In genomic region chr12:71710276-71711125, GRCh38 we compare ENCODE assay signal across 10 cellular contexts. TPM values are rescaled to one million over a fixed set of nuclear protein-coding genes. Genes with fewer than 3 reads are reported as not detected.
DNase-seq lines count a peak whose midpoint lies in the region; TF ChIP-seq lines count a peak whose summit lies in the region.
"Had no signal": no experiment of that assay in that cellular context is flagged by ENCODE, and none has a peak within 500 bp of the region (broad histone marks: within the 10 kb centered on the region; RNA-seq: fewer than 3 reads in every experiment).

No MANE protein-coding gene starts in this region.

- H3K4me3 ChIP-seq in choroid plexus epithelial cell (ENCODE audit: low read depth, low read length): no peak overlapping the region

- DNase-seq in ELF-1 (ENCODE audit: low read depth, low spot score) (peak; percentile 75), LoVo (ENCODE audit: low spot score) (peak; percentile 92), choroid plexus epithelial cell (ENCODE audit: low read depth) (peak; percentile 80), non-pigmented ciliary epithelial cell (ENCODE audit: low read depth) (peak; percentile 63), NCI-H446 treated with DMSO at 0.1 percent for 48 hours (lab: John Stamatoyannopoulos, UW) (no peak), SK-N-DZ (ENCODE audit: low spot score) (no peak), COR-L47 (lab: John Stamatoyannopoulos, UW) (no peak), NCI-H524 (lab: John Stamatoyannopoulos, UW) (no peak)
- DNase-seq: NCI-H1048, Right ventricle myocardium superior had no signal

- no peak for TF ChIP-seq CTCF in choroid plexus epithelial cell (conservative IDR thresholded peaks at IDR 0.05; ENCODE audit: low read depth, low read length)

RNA-seq across cellular contexts. Expression of gene TMEM19, which starts 24.6 kb away (rescaled TPM):
- polyA plus RNA-seq in SK-N-DZ (2014; cell fraction: cytosol; rRNA removed): 10.1 and 18.6 TPM in 2 replicates
- polyA plus RNA-seq in SK-N-DZ (2014; cell fraction: nucleus; rRNA removed): 4.8 and 5.3 TPM in 2 replicates

RNA-seq across cellular contexts. Expression of gene RAB21, which starts 44.2 kb away (rescaled TPM):
- 16.8 and 23.1 TPM in 2 replicates for polyA plus RNA-seq in SK-N-DZ (2014; cell fraction: cytosol; rRNA removed)
- 4.3 and 5.7 TPM in 2 replicates for polyA plus RNA-seq in SK-N-DZ (2014; cell fraction: nucleus; rRNA removed)

RNA-seq across cellular contexts. Expression of gene THAP2, which starts 46.4 kb away (rescaled TPM):
- polyA plus RNA-seq in SK-N-DZ (2014; cell fraction: cytosol; rRNA removed): 9.8 and 10.6 TPM in 2 replicates
- polyA plus RNA-seq in SK-N-DZ (2014; cell fraction: nucleus; rRNA removed): 16.2 and 21.8 TPM in 2 replicates

RNA-seq across cellular contexts. Expression of gene ZFC3H1, which starts 46.9 kb away (rescaled TPM):
- 8.3 and 9.6 TPM in 2 replicates for polyA plus RNA-seq in SK-N-DZ (2014; cell fraction: cytosol; rRNA removed)
- 79.3 and 145 TPM in 2 replicates for polyA plus RNA-seq in SK-N-DZ (2014; cell fraction: nucleus; rRNA removed)

Comparison
In these comparisons a context has a peak if more than half of its experiments do, and no peak if none do; other contexts are left out.
1. DNase-seq: peak in ELF-1 (single experiment), LoVo (single experiment), choroid plexus epithelial cell (single experiment) and non-pigmented ciliary epithelial cell (single experiment); none in NCI-H446 treated with DMSO at 0.1 percent for 48 hours (single experiment), SK-N-DZ (single experiment), COR-L47 (single experiment) and NCI-H524 (0 of 2).